Comparison of ENCODE assay signal across 14 cellular contexts in the genomic region with DNA sequence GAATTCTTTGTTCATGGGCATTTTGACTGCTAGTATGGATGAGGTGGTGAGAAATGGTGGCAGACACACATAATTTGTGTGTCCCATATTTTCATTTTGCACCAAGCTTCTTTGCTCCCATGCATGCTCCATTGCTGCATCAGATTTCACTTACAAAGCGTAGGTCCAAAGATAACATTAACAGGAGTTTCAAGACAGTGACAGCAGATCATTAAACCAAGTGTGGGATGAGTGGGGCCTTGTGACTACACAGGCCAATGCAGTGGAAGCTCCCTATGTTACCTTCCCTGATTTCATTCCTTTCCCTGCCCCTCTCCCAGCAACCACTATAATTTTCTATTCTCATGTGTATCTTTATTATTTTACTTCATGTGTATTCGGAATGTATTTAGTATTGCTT.
A peak's percentile ranks its signal among the peaks of the same experiment; 100 is the strongest.
DNase-seq lines count a peak whose midpoint lies in the region; ATAC-seq and TF ChIP-seq lines count a peak whose summit lies in the region.
"Had no signal": no experiment of that assay in that cellular context is flagged by ENCODE, and none has a peak within 500 bp of the region (broad histone marks: within the 10 kb centered on the region; RNA-seq: fewer than 3 reads in every experiment).

No MANE protein-coding gene starts in this region.

- peaks cover 2% of the 10 kb centered on the region for H3K36me3 Mint-ChIP-seq in activated CD4-positive, alpha-beta T cell treated with anti-CD3 and anti-CD28 coated beads, Interleukin-2, amount 10 ng/mL, durations not matched to agents 24 days and 14 days (ENCODE audit: low read depth)
- H3K36me3 Mint-ChIP-seq in stimulated activated memory B cell treated with anti-CD40 and anti-IgM and Interleukin-4, amounts not matched to agents 10 μg/mL and 1 μg/mL and 100 μg/mL, for 72 hours = peaks cover 6% of the 10 kb centered on the region
- H3K36me3 Mint-ChIP-seq: memory B cell, WTC11 had no signal

- no peak overlapping the region for H3K9ac ChIP-seq in rectal smooth muscle tissue (ENCODE audit: low read length)

- H3K9me2 ChIP-seq in hepatocyte (replicated peaks; ENCODE audit: insufficient read depth) = no peaks in the 10 kb centered on the region

- H4K20me1 ChIP-seq in hepatocyte (ENCODE audit: insufficient read depth, poor library complexity, severe bottlenecking) = no peaks in the 10 kb centered on the region

- H3K4me1 ChIP-seq in hepatocyte (ENCODE audit: insufficient read depth) (peaks cover 46% of the 10 kb centered on the region), rectal smooth muscle tissue (ENCODE audit: control insufficient read depth, insufficient read depth, low read length) (peaks cover 39% of the 10 kb centered on the region)

- H3K4me3 Mint-ChIP-seq in activated CD4-positive, alpha-beta T cell treated with anti-CD3 and anti-CD28 coated beads, Interleukin-2, amount 10 ng/mL, durations not matched to agents 24 days and 14 days = no peak overlapping the region
- no peak overlapping the region for H3K4me3 Mint-ChIP-seq in stimulated activated memory B cell treated with anti-CD40 and anti-IgM and Interleukin-4, amounts not matched to agents 10 μg/mL and 1 μg/mL and 100 μg/mL, for 72 hours
- H3K4me3 Mint-ChIP-seq: B cell, memory B cell, WTC11 had no signal

- H3K27me3 ChIP-seq in hepatocyte = no peaks in the 10 kb centered on the region
- no peaks in the 10 kb centered on the region for H3K27me3 ChIP-seq in rectal smooth muscle tissue (ENCODE audit: control insufficient read depth, insufficient read depth, low read length)
- no peaks in the 10 kb centered on the region for H3K27me3 ChIP-seq in WERI-Rb-1 (ENCODE audit: insufficient read depth, low read depth, severe bottlenecking)
- H3K27me3 ChIP-seq: spleen had no signal

- peaks cover 5% of the 10 kb centered on the region for H3K27me3 Mint-ChIP-seq in activated CD4-positive, alpha-beta T cell treated with anti-CD3 and anti-CD28 coated beads, Interleukin-2, amount 10 ng/mL, durations not matched to agents 24 days and 14 days
- H3K27me3 Mint-ChIP-seq in stimulated activated memory B cell treated with anti-CD40 and anti-IgM and Interleukin-4, amounts not matched to agents 10 μg/mL and 1 μg/mL and 100 μg/mL, for 72 hours = no peaks in the 10 kb centered on the region
- H3K27me3 Mint-ChIP-seq: B cell, memory B cell had no signal

- H3K4me3 ChIP-seq in hepatocyte (no peak overlapping the region), rectal smooth muscle tissue (ENCODE audit: low read length) (no peak overlapping the region), WERI-Rb-1 (ENCODE audit: low read depth, low read length) (no peak overlapping the region)
- H3K4me3 ChIP-seq: spleen had no signal

- DNase-seq in hepatocyte (ENCODE audit: low spot score) = no peak
- DNase-seq in WERI-Rb-1 = no peak
- DNase-seq in activated CD4-positive, alpha-beta T cell treated with anti-CD3 and anti-CD28 coated beads, Interleukin-2, amount 10 ng/mL, durations not matched to agents 24 days and 14 days = no peak
- DNase-seq in NOMO-1 treated with DMSO at 0.1 percent for 48 hours (lab: John Stamatoyannopoulos, UW; ENCODE audit: unreplicated experiment) = no peak
- DNase-seq: H7, KBM-7, spleen had no signal

- no peak for ATAC-seq in stimulated activated memory B cell treated with anti-CD40 and anti-IgM and Interleukin-4, amounts not matched to agents 10 μg/mL and 1 μg/mL and 100 μg/mL, for 72 hours
- ATAC-seq: WTC11 had no signal

- H2AFZ ChIP-seq in hepatocyte = no peak overlapping the region

- TF ChIP-seq CTCF in C4-2B (conservative IDR thresholded peaks at IDR 0.05) (no peak), VCaP (conservative IDR thresholded peaks at IDR 0.05) (no peak), hepatocyte (IDR thresholded peaks at IDR 0.05; ENCODE audit: poor library complexity) (no peak), WERI-Rb-1 (IDR thresholded peaks at IDR 0.05; ENCODE audit: low read depth, low read length) (no peak)

- H3K4me1 Mint-ChIP-seq in activated CD4-positive, alpha-beta T cell treated with anti-CD3 and anti-CD28 coated beads, Interleukin-2, amount 10 ng/mL, durations not matched to agents 24 days and 14 days = peaks cover 46% of the 10 kb centered on the region
- H3K4me1 Mint-ChIP-seq in stimulated activated memory B cell treated with anti-CD40 and anti-IgM and Interleukin-4, amounts not matched to agents 10 μg/mL and 1 μg/mL and 100 μg/mL, for 72 hours = peaks cover 12% of the 10 kb centered on the region

- H3K9me3 Mint-ChIP-seq in activated CD4-positive, alpha-beta T cell treated with anti-CD3 and anti-CD28 coated beads, Interleukin-2, amount 10 ng/mL, durations not matched to agents 24 days and 14 days = no peaks in the 10 kb centered on the region
- no peaks in the 10 kb centered on the region for H3K9me3 Mint-ChIP-seq in stimulated activated memory B cell treated with anti-CD40 and anti-IgM and Interleukin-4, amounts not matched to agents 10 μg/mL and 1 μg/mL and 100 μg/mL, for 72 hours
- H3K9me3 Mint-ChIP-seq: memory B cell, WTC11 had no signal

- H3K9me3 ChIP-seq in hepatocyte (ENCODE audit: low read depth) (no peaks in the 10 kb centered on the region), WERI-Rb-1 (ENCODE audit: severe bottlenecking) (no peaks in the 10 kb centered on the region)
- H3K9me3 ChIP-seq: spleen had no signal

- WGBS in hepatocyte (ENCODE audit: low lambda C conversion rate, missing lambda C conversion rate) = 94% methylated on average over 2 of the region's 2 CpGs

- peak overlapping the region; percentile 59 for H3K4me2 ChIP-seq in hepatocyte

- intact Hi-C loops in activated CD4-positive, alpha-beta T cell treated with anti-CD3 and anti-CD28 coated beads, Interleukin-2, amount 10 ng/mL, durations not matched to agents 24 days and 14 days (cut with micrococcal nuclease) = no loop called here

- peaks cover 14% of the 10 kb centered on the region for H3K79me2 ChIP-seq in hepatocyte

- H3K27ac Mint-ChIP-seq in activated CD4-positive, alpha-beta T cell treated with anti-CD3 and anti-CD28 coated beads, Interleukin-2, amount 10 ng/mL, durations not matched to agents 24 days and 14 days = no peak overlapping the region
- no peak overlapping the region for H3K27ac Mint-ChIP-seq in stimulated activated memory B cell treated with anti-CD40 and anti-IgM and Interleukin-4, amounts not matched to agents 10 μg/mL and 1 μg/mL and 100 μg/mL, for 72 hours
- H3K27ac Mint-ChIP-seq: B cell, memory B cell, WTC11 had no signal

- H3K27ac ChIP-seq in C4-2B (peak overlapping the region; percentile 35; the same call in 1 of the 2 replicates), VCaP (peak overlapping the region; percentile 82), hepatocyte (peak overlapping the region; percentile 95), rectal smooth muscle tissue (ENCODE audit: low read depth, low read length) (peak overlapping the region; percentile 89), WERI-Rb-1 (no peak overlapping the region)

- no peaks in the 10 kb centered on the region for H3K36me3 ChIP-seq in hepatocyte (replicated peaks; ENCODE audit: insufficient read depth, low read depth)
- no peaks in the 10 kb centered on the region for H3K36me3 ChIP-seq in rectal smooth muscle tissue (ENCODE audit: control insufficient read depth, insufficient read depth, low read length)
- no peaks in the 10 kb centered on the region for H3K36me3 ChIP-seq in WERI-Rb-1
- H3K36me3 ChIP-seq: spleen had no signal
